In genomic region chr11:24312464-24313238, GRCh38 we compare ENCODE assay signal across 1 cellular context.
TF ChIP-seq lines count a peak whose summit lies in the region.

No MANE protein-coding gene starts in this region.

TF ChIP-seq in HepG2, 621 proteins besides CTCF, POLR2A, EP300 and RAD21 (continued from another document):
- no peak for TF ChIP-seq PCBP1 (IDR thresholded peaks at IDR 0.05; ENCODE audit: borderline replicate concordance, low read depth, low read length)
- no peak for TF ChIP-seq FIP1L1 (IDR thresholded peaks at IDR 0.05; ENCODE audit: borderline replicate concordance, insufficient read depth, low read depth, low read length)
- no peak for TF ChIP-seq SALL2 (CRISPR knock-in tag; IDR thresholded peaks at IDR 0.05)
- TF ChIP-seq ATF7-NPFF (CRISPR knock-in tag; IDR thresholded peaks at IDR 0.05; ENCODE audit: low read depth): no peak
- TF ChIP-seq CEBPZ (IDR thresholded peaks at IDR 0.05; ENCODE audit: low read length): no peak
- no peak for TF ChIP-seq HNRNPK (IDR thresholded peaks at IDR 0.05; ENCODE audit: low read depth, low read length, poor library complexity, severe bottlenecking)
- TF ChIP-seq ZNF574 (CRISPR knock-in tag; IDR thresholded peaks at IDR 0.05): no peak
- TF ChIP-seq MYNN (CRISPR knock-in tag; IDR thresholded peaks at IDR 0.05; ENCODE audit: low read depth): no peak
- no peak for TF ChIP-seq ZNF101 (CRISPR knock-in tag; IDR thresholded peaks at IDR 0.05; ENCODE audit: borderline replicate concordance, low read depth)
- no peak for TF ChIP-seq ZHX2 (IDR thresholded peaks at IDR 0.05; ENCODE audit: low read depth)
- TF ChIP-seq ZHX2 (CRISPR knock-in tag; IDR thresholded peaks at IDR 0.05; ENCODE audit: borderline replicate concordance): no peak
